In the genomic region with DNA sequence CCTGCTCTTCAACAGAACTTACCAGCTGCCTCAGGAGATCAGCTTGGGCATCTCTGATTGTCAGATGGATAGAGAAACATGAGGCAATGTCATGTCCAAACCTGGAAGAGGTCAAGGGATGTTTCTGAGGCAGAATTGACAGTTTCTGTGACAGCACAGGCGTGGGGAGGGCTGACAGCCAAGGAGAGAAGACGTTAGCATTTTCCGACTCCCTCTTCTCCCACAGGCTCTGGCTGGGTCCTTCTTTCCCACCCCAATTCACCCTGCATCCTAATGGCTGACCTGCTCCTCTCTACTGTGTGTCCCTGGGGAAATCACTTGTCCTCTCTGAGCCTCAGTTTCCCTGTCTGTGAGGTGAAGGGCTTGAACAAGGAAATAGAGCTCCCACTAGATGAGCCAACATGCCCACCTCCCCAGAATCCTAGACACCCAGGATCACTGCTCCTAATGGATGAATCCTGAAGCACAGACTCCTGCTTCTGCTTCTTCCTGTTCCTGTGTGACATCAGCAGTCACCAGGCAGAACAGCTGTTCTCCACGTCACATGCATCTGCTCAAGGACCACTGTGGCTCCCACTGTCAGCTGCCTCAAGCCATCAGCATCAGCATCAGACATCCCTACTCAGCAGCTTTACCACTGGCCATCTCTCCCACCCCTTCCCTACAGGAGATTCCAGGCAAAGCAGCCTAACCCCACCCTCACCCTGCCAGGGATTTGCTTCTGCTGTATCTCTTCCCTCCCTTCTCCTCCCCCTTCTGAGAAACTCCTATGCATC, we compare ENCODE assay signal across 14 cellular contexts.
A peak's percentile ranks its signal among the peaks of the same experiment; 100 is the strongest.
DNase-seq lines count a peak whose midpoint lies in the region; ATAC-seq and TF ChIP-seq lines count a peak whose summit lies in the region.
"Had no signal": no experiment of that assay in that cellular context is flagged by ENCODE, and none has a peak within 500 bp of the region (broad histone marks: within the 10 kb centered on the region; RNA-seq: fewer than 3 reads in every experiment).

No MANE protein-coding gene starts in this region.

- H3K27ac ChIP-seq in BLaER1 (0 out of 2 replicates have a peak overlapping the region, but pooled peaks have one; percentile 0), GM23338 (ENCODE audit: low read depth) (no peak overlapping the region), tibial nerve (no peak overlapping the region), neural progenitor cell (no peak overlapping the region)
- H3K27ac ChIP-seq: adrenal gland had no signal

- no peaks in the 10 kb centered on the region for H3K36me3 Mint-ChIP-seq in GM23338 (ENCODE audit: low read depth)
- no peaks in the 10 kb centered on the region for H3K36me3 Mint-ChIP-seq in activated CD8-positive, alpha-beta memory T cell treated with anti-CD3 and anti-CD28 coated beads, Interleukin-2, amount 10 ng/mL, durations not matched to agents 7 days and 5 days
- no peaks in the 10 kb centered on the region for H3K36me3 Mint-ChIP-seq in neural progenitor cell

- H3K79me2 ChIP-seq in GM23338 (replicated peaks; ENCODE audit: insufficient read depth) (no peaks in the 10 kb centered on the region), neural progenitor cell (ENCODE audit: low read depth) (no peaks in the 10 kb centered on the region)

- H3K27ac Mint-ChIP-seq in GM23338 (no peak overlapping the region), neural progenitor cell (no peak overlapping the region)
- no peak overlapping the region for H3K27ac Mint-ChIP-seq in activated CD8-positive, alpha-beta memory T cell treated with anti-CD3 and anti-CD28 coated beads, Interleukin-2, amount 10 ng/mL, durations not matched to agents 7 days and 5 days
- H3K27ac Mint-ChIP-seq: CD4-positive, alpha-beta T cell; stimulated activated naive CD8-positive, alpha-beta T cell treated with anti-CD3 and anti-CD28 coated beads, Interleukin-15, Interleukin-2, amounts not matched to agents 100 ng/mL and 50 ng/mL, for 24 hours had no signal

- H3K9me3 Mint-ChIP-seq in GM23338, result peaks cover 7% of the 10 kb centered on the region; the same call in 2 of the 3 replicates
- H3K9me3 Mint-ChIP-seq in activated CD8-positive, alpha-beta memory T cell treated with anti-CD3 and anti-CD28 coated beads, Interleukin-2, amount 10 ng/mL, durations not matched to agents 7 days and 5 days (ENCODE audit: low read depth), result no peaks in the 10 kb centered on the region
- no peaks in the 10 kb centered on the region for H3K9me3 Mint-ChIP-seq in neural progenitor cell
- H3K9me3 Mint-ChIP-seq: activated T-cell treated with anti-CD3 and anti-CD28 coated beads, Interleukin-2, amount 50 U/mL, for 4 hours; CD4-positive, alpha-beta T cell; stimulated activated naive CD8-positive, alpha-beta T cell treated with anti-CD3 and anti-CD28 coated beads, Interleukin-15, Interleukin-2, amounts not matched to agents 100 ng/mL and 50 ng/mL, for 24 hours had no signal

- H3F3A ChIP-seq in GM23338 (replicated peaks; ENCODE audit: low read depth) (no peaks in the 10 kb centered on the region), neural progenitor cell (ENCODE audit: low read depth) (no peaks in the 10 kb centered on the region)

- H3K27me3 Mint-ChIP-seq in GM23338 (ENCODE audit: insufficient read depth, low read depth, poor library complexity) (peaks cover 10% of the 10 kb centered on the region), neural progenitor cell (ENCODE audit: insufficient read depth, low read depth) (peaks cover 17% of the 10 kb centered on the region)
- peaks cover 3% of the 10 kb centered on the region for H3K27me3 Mint-ChIP-seq in activated CD8-positive, alpha-beta memory T cell treated with anti-CD3 and anti-CD28 coated beads, Interleukin-2, amount 10 ng/mL, durations not matched to agents 7 days and 5 days

- H3K4me3 Mint-ChIP-seq in GM23338 (no peak overlapping the region), neural progenitor cell (no peak overlapping the region)
- H3K4me3 Mint-ChIP-seq in activated CD8-positive, alpha-beta memory T cell treated with anti-CD3 and anti-CD28 coated beads, Interleukin-2, amount 10 ng/mL, durations not matched to agents 7 days and 5 days, result no peak overlapping the region
- H3K4me3 Mint-ChIP-seq: activated T-cell treated with anti-CD3 and anti-CD28 coated beads, Interleukin-2, amount 50 U/mL, for 4 hours; CD4-positive, alpha-beta T cell; stimulated activated naive CD8-positive, alpha-beta T cell treated with anti-CD3 and anti-CD28 coated beads, Interleukin-15, Interleukin-2, amounts not matched to agents 100 ng/mL and 50 ng/mL, for 24 hours had no signal

- TF ChIP-seq CTCF in GM23338 (conservative IDR thresholded peaks at IDR 0.05; ENCODE audit: low read depth in 2 of 2) (no peak), tibial nerve (IDR thresholded peaks at IDR 0.05) (no peak), neural progenitor cell (IDR thresholded peaks at IDR 0.05) (no peak)

- H3K4me1 Mint-ChIP-seq in GM23338 (peaks cover 4% of the 10 kb centered on the region; the same call in 2 of the 3 replicates), neural progenitor cell (peaks cover 11% of the 10 kb centered on the region)
- no peaks in the 10 kb centered on the region for H3K4me1 Mint-ChIP-seq in activated CD8-positive, alpha-beta memory T cell treated with anti-CD3 and anti-CD28 coated beads, Interleukin-2, amount 10 ng/mL, durations not matched to agents 7 days and 5 days

- H3K27me3 ChIP-seq in BLaER1 (no peaks in the 10 kb centered on the region), GM23338 (ENCODE audit: insufficient read depth) (no peaks in the 10 kb centered on the region), tibial nerve (peaks cover 0 to 30% of the 10 kb centered on the region in 2 donors), neural progenitor cell (no peaks in the 10 kb centered on the region)
- H3K27me3 ChIP-seq: adrenal gland had no signal

- no peak overlapping the region for H2AFZ ChIP-seq in GM23338
- H2AFZ ChIP-seq in neural progenitor cell (replicated peaks), result no peak overlapping the region

- H3K9ac ChIP-seq in BLaER1 (no peak overlapping the region), neural progenitor cell (no peak overlapping the region)

- TF ChIP-seq EP300 in tibial nerve (IDR thresholded peaks at IDR 0.05), result no peak

- H3K36me3 ChIP-seq in BLaER1 (no peaks in the 10 kb centered on the region), GM23338 (ENCODE audit: insufficient read depth) (no peaks in the 10 kb centered on the region), tibial nerve (no peaks in the 10 kb centered on the region), neural progenitor cell (no peaks in the 10 kb centered on the region)
- H3K36me3 ChIP-seq: adrenal gland had no signal

- ATAC-seq in GM23338 (no peak), GM21526 (IDR thresholded peaks at IDR 0.05; ENCODE audit: low FRiP score, unreplicated experiment) (no peak)
- no peak for ATAC-seq in activated CD8-positive, alpha-beta memory T cell treated with anti-CD3 and anti-CD28 coated beads, Interleukin-2, amount 10 ng/mL, durations not matched to agents 7 days and 5 days
- ATAC-seq: activated CD4-positive, CD25-positive, alpha-beta regulatory T cell treated with anti-CD3 and anti-CD28 coated beads, Interleukin-2, amount 50 U/mL, for 24 hours; activated T-cell treated with anti-CD3 and anti-CD28 coated beads, Interleukin-2, amount 50 U/mL, for 4 hours had no signal

- H4K20me1 ChIP-seq in BLaER1 (no peaks in the 10 kb centered on the region), GM23338 (replicated peaks; ENCODE audit: insufficient read depth) (no peaks in the 10 kb centered on the region), neural progenitor cell (ENCODE audit: low read depth) (no peaks in the 10 kb centered on the region)

- WGBS in tibial nerve, 2 donors, result 54 to 56% methylated on average over 4 of the region's 4 CpGs

- peak; percentile 10 for DNase-seq in GM23338 (ENCODE audit: low spot score)
- DNase-seq in activated CD8-positive, alpha-beta memory T cell treated with anti-CD3 and anti-CD28 coated beads, Interleukin-2, amount 10 ng/mL, durations not matched to agents 7 days and 5 days, result peak; percentile 42
- peak; percentile 47 for DNase-seq in islet precursor cell
- DNase-seq in tibial nerve (ENCODE audit: low spot score in 2 of 2), result no peak
- DNase-seq in hippocampal formation (lab: John Stamatoyannopoulos, UW), result no peak
- DNase-seq in neural progenitor cell (ENCODE audit: low spot score), result no peak
- DNase-seq: activated T-cell treated with anti-CD3 and anti-CD28 coated beads, Interleukin-2, amount 50 U/mL, for 4 hours; CD4-positive, alpha-beta T cell had no signal

- TF ChIP-seq POLR2A in tibial nerve (IDR thresholded peaks at IDR 0.05), result no peak

- no peak overlapping the region for H3K4me3 ChIP-seq in BLaER1
- no peak overlapping the region for H3K4me3 ChIP-seq in GM23338
- H3K4me3 ChIP-seq in tibial nerve, result no peak overlapping the region
- no peak overlapping the region for H3K4me3 ChIP-seq in neural progenitor cell
- H3K4me3 ChIP-seq: adrenal gland, lung had no signal

- CTCF ChIA-PET in activated CD8-positive, alpha-beta memory T cell treated with anti-CD3 and anti-CD28 coated beads, Interleukin-2, amount 10 ng/mL, durations not matched to agents 7 days and 5 days (lab: Charles Lee), result no interaction called here

- no peaks in the 10 kb centered on the region for H3K9me2 ChIP-seq in GM23338 (ENCODE audit: insufficient read depth)

- peaks cover 88% of the 10 kb centered on the region for H3K4me1 ChIP-seq in BLaER1
- no peaks in the 10 kb centered on the region for H3K4me1 ChIP-seq in GM23338 (ENCODE audit: insufficient read depth)
- H3K4me1 ChIP-seq in tibial nerve, result no peaks in the 10 kb centered on the region
- no peaks in the 10 kb centered on the region for H3K4me1 ChIP-seq in neural progenitor cell
- H3K4me1 ChIP-seq: adrenal gland had no signal

- H3K9me3 ChIP-seq in BLaER1 (no peaks in the 10 kb centered on the region), tibial nerve (peaks cover 0 to 6% (median 0%) of the 10 kb centered on the region in 4 donors), neural progenitor cell (ENCODE audit: low read depth) (no peaks in the 10 kb centered on the region)
- H3K9me3 ChIP-seq: adrenal gland had no signal

- H3K4me2 ChIP-seq in BLaER1 (peak overlapping the region; percentile 55), GM23338 (no peak overlapping the region), neural progenitor cell (no peak overlapping the region)

TF ChIP-seq in GM23338, 12 proteins besides CTCF, POLR2A, EP300 and RAD21:
- no peak for TF ChIP-seq ZNF331 (CRISPR knock-in tag; IDR thresholded peaks at IDR 0.05; ENCODE audit: low read depth)
- peak; percentile 39; the same call in 1 of the 2 replicates for TF ChIP-seq CREB1 (CRISPR knock-in tag; IDR thresholded peaks at IDR 0.05; ENCODE audit: low read depth)

Comparison
In these comparisons a context has a peak if more than half of its experiments do, and no peak if none do; other contexts are left out.
1. DNase-seq: peak in GM23338 (single experiment), activated CD8-positive, alpha-beta memory T cell treated with anti-CD3 and anti-CD28 coated beads, Interleukin-2, amount 10 ng/mL, durations not matched to agents 7 days and 5 days (single experiment) and islet precursor cell (single experiment); none in tibial nerve (0 of 2), hippocampal formation (0 of 2) and neural progenitor cell (single experiment).